Comparison of ENCODE assay signal across 12 cellular contexts in genomic region chr2:241237949-241238371, GRCh38.
"Had no signal": no experiment of that assay in that cellular context is flagged by ENCODE, and none has a peak within 500 bp of the region (broad histone marks: within the 10 kb centered on the region; RNA-seq: fewer than 3 reads in every experiment).

No MANE protein-coding gene starts in this region.

- H3K27ac Mint-ChIP-seq: activated naive CD4-positive, alpha-beta T cell treated with anti-CD3 and anti-CD28 coated beads, Interleukin-2, amount 10 ng/mL, durations not matched to agents 7 days and 5 days; stimulated activated naive B cell treated with anti-CD40 and anti-IgM and Interleukin-4, amounts not matched to agents 10 μg/mL and 1 μg/mL and 100 μg/mL, for 72 hours had no signal

- H3K9me3 ChIP-seq: gastroesophageal sphincter, heart right ventricle, pancreas, thyroid gland, uterus had no signal

- H3K9me3 Mint-ChIP-seq: activated naive CD4-positive, alpha-beta T cell treated with anti-CD3 and anti-CD28 coated beads, Interleukin-2, amount 10 ng/mL, durations not matched to agents 7 days and 5 days; naive thymus-derived CD4-positive, alpha-beta T cell; stimulated activated naive B cell treated with anti-CD40 and anti-IgM and Interleukin-4, amounts not matched to agents 10 μg/mL and 1 μg/mL and 100 μg/mL, for 72 hours had no signal

- ATAC-seq: activated CD4-positive, CD25-positive, alpha-beta regulatory T cell treated with anti-CD3 and anti-CD28 coated beads, Interleukin-2, amount 50 U/mL, for 24 hours; gastroesophageal sphincter; heart right ventricle; naive thymus-derived CD4-positive, alpha-beta T cell; pancreas; stimulated activated naive B cell treated with anti-CD40 and anti-IgM and Interleukin-4, amounts not matched to agents 10 μg/mL and 1 μg/mL and 100 μg/mL, for 72 hours had no signal

- H3K4me3 Mint-ChIP-seq: activated naive CD4-positive, alpha-beta T cell treated with anti-CD3 and anti-CD28 coated beads, Interleukin-2, amount 10 ng/mL, durations not matched to agents 7 days and 5 days; naive thymus-derived CD4-positive, alpha-beta T cell; stimulated activated naive B cell treated with anti-CD40 and anti-IgM and Interleukin-4, amounts not matched to agents 10 μg/mL and 1 μg/mL and 100 μg/mL, for 72 hours had no signal

- H3K36me3 ChIP-seq: uterus had no signal

- H3K4me1 Mint-ChIP-seq: activated naive CD4-positive, alpha-beta T cell treated with anti-CD3 and anti-CD28 coated beads, Interleukin-2, amount 10 ng/mL, durations not matched to agents 7 days and 5 days; naive thymus-derived CD4-positive, alpha-beta T cell had no signal

- H3K27me3 Mint-ChIP-seq: activated naive CD4-positive, alpha-beta T cell treated with anti-CD3 and anti-CD28 coated beads, Interleukin-2, amount 10 ng/mL, durations not matched to agents 7 days and 5 days; naive thymus-derived CD4-positive, alpha-beta T cell; stimulated activated naive B cell treated with anti-CD40 and anti-IgM and Interleukin-4, amounts not matched to agents 10 μg/mL and 1 μg/mL and 100 μg/mL, for 72 hours had no signal

- H3K4me1 ChIP-seq: gastroesophageal sphincter, pancreas, thyroid gland, uterus had no signal

- H3K27ac ChIP-seq: gastroesophageal sphincter, heart right ventricle, pancreas, thyroid gland, uterus had no signal

- H3K27me3 ChIP-seq: dorsolateral prefrontal cortex, gastroesophageal sphincter, heart right ventricle, pancreas, thyroid gland, uterus had no signal

- DNase-seq: activated CD4-positive, alpha-beta T cell treated with anti-CD3 and anti-CD28 coated beads, Interleukin-2, amount 50 U/mL, for 4 hours; activated naive CD4-positive, alpha-beta T cell treated with anti-CD3 and anti-CD28 coated beads, Interleukin-2, amount 10 ng/mL, durations not matched to agents 7 days and 5 days; heart right ventricle; naive thymus-derived CD4-positive, alpha-beta T cell; stimulated activated naive B cell treated with anti-CD40 and anti-IgM and Interleukin-4, amounts not matched to agents 10 μg/mL and 1 μg/mL and 100 μg/mL, for 72 hours; T-helper 9 cell; thyroid gland; uterus had no signal

- H3K4me3 ChIP-seq: dorsolateral prefrontal cortex, gastroesophageal sphincter, heart right ventricle, pancreas, thyroid gland, uterus had no signal
